In genomic region chr20:62361799-62362589, GRCh38 we compare ENCODE assay signal across 1 cellular context.
TF ChIP-seq lines count a peak whose summit lies in the region.

No MANE protein-coding gene starts in this region.

TF ChIP-seq in HepG2, 621 proteins besides CTCF, POLR2A, EP300 and RAD21 (continues in another document):
- no peak for TF ChIP-seq ZNF577 (CRISPR knock-in tag; IDR thresholded peaks at IDR 0.05; ENCODE audit: borderline replicate concordance, low read depth)
- peak; percentile 30 for TF ChIP-seq PATZ1 (CRISPR knock-in tag; IDR thresholded peaks at IDR 0.05)
- 0 out of 2 replicates have a peak, but pooled peaks have one; percentile 36 for TF ChIP-seq PCBP1 (IDR thresholded peaks at IDR 0.05; ENCODE audit: borderline replicate concordance, low read depth, low read length)
- peak; percentile 24; the same call in 1 of the 2 replicates for TF ChIP-seq HIVEP1 (CRISPR knock-in tag; IDR thresholded peaks at IDR 0.05)
- TF ChIP-seq TFDP1 (CRISPR knock-in tag; IDR thresholded peaks at IDR 0.05; ENCODE audit: borderline replicate concordance) = no peak
- TF ChIP-seq ZBTB33 (CRISPR knock-in tag; IDR thresholded peaks at IDR 0.05) = peak; percentile 99
- peak; percentile 95 for TF ChIP-seq TEAD3 (CRISPR knock-in tag; optimal IDR thresholded peaks at IDR 0.05; ENCODE audit: borderline replicate concordance)
- no peak for TF ChIP-seq TERF1 (CRISPR knock-in tag; IDR thresholded peaks at IDR 0.05)
- TF ChIP-seq AGO2 (optimal IDR thresholded peaks at IDR 0.05; ENCODE audit: low read depth, low read length) = peak; percentile 86
- TF ChIP-seq ZNF792 (CRISPR knock-in tag; IDR thresholded peaks at IDR 0.05) = 0 out of 2 replicates have a peak, but pooled peaks have one; percentile 27
- no peak for TF ChIP-seq KIAA2018 (CRISPR knock-in tag; IDR thresholded peaks at IDR 0.05; ENCODE audit: borderline replicate concordance)
- no peak for TF ChIP-seq FOXO4 (CRISPR knock-in tag; conservative IDR thresholded peaks at IDR 0.05)
- no peak for TF ChIP-seq SSRP1 (CRISPR knock-in tag; IDR thresholded peaks at IDR 0.05)
- TF ChIP-seq POGK (CRISPR knock-in tag; conservative IDR thresholded peaks at IDR 0.05) = no peak
- peak; percentile 31; the same call in 1 of the 2 replicates for TF ChIP-seq HOXA3 (CRISPR knock-in tag; IDR thresholded peaks at IDR 0.05)
- TF ChIP-seq ZEB1 (IDR thresholded peaks at IDR 0.05; ENCODE audit: insufficient replicate concordance, low read depth) = peak; percentile 66
- peak; percentile 53; the same call in 1 of the 2 replicates for TF ChIP-seq ZMYM3 (CRISPR knock-in tag; IDR thresholded peaks at IDR 0.05)
- peak; percentile 91; the same call in 1 of the 2 replicates for TF ChIP-seq ZBTB4 (CRISPR knock-in tag; IDR thresholded peaks at IDR 0.05; ENCODE audit: borderline replicate concordance)
- TF ChIP-seq ZNF263 (CRISPR knock-in tag; IDR thresholded peaks at IDR 0.05) = no peak
- peak; percentile 60; the same call in 1 of the 2 replicates for TF ChIP-seq HNRNPL (IDR thresholded peaks at IDR 0.05; ENCODE audit: low read depth, low read length)
- no peak for TF ChIP-seq ZFP36L1 (CRISPR knock-in tag; IDR thresholded peaks at IDR 0.05)
- 0 out of 2 replicates have a peak, but pooled peaks have one; percentile 22 for TF ChIP-seq ZNF687 (CRISPR knock-in tag; IDR thresholded peaks at IDR 0.05)
